9 cellular contexts compared by ENCODE assay signal in genomic region chr1:218380125-218380977, GRCh38. TPM values are rescaled to one million over a fixed set of nuclear protein-coding genes. Genes with fewer than 3 reads are reported as not detected.
A peak's percentile ranks its signal among the peaks of the same experiment; 100 is the strongest.
DNase-seq lines count a peak whose midpoint lies in the region; ATAC-seq and TF ChIP-seq lines count a peak whose summit lies in the region.
"Had no signal": no experiment of that assay in that cellular context is flagged by ENCODE, and none has a peak within 500 bp of the region (broad histone marks: within the 10 kb centered on the region; RNA-seq: fewer than 3 reads in every experiment).

No MANE protein-coding gene starts in this region.

- peaks cover 6% of the 10 kb centered on the region for H3K4me1 Mint-ChIP-seq in neural progenitor cell
- H3K4me1 Mint-ChIP-seq in CD8-positive, alpha-beta memory T cell: peaks cover 11 to 15% (median 13%) of the 10 kb centered on the region in 3 donors

- TF ChIP-seq CTCF in epithelial cell of esophagus (IDR thresholded peaks at IDR 0.05; ENCODE audit: insufficient read depth, low read depth, low read length, missing control alignments) (no peak), neural progenitor cell (IDR thresholded peaks at IDR 0.05) (no peak)

- DNase-seq in DMS53 treated with DMSO at 0.1 percent for 48 hours (lab: John Stamatoyannopoulos, UW; ENCODE audit: unreplicated experiment): peak; percentile 58
- DNase-seq in NCI-H226: peak; percentile 90
- DNase-seq in epithelial cell of esophagus (ENCODE audit: low read depth): peak; percentile 86
- DNase-seq in neural progenitor cell (ENCODE audit: low spot score): no peak
- no peak for DNase-seq in CD8-positive, alpha-beta memory T cell
- DNase-seq in COLO829 (ENCODE audit: low spot score): no peak
- DNase-seq: MV-4-11 had no signal

- no peak overlapping the region for H3K9ac ChIP-seq in neural progenitor cell

- no peak overlapping the region for H3K4me3 Mint-ChIP-seq in neural progenitor cell
- H3K4me3 Mint-ChIP-seq in CD8-positive, alpha-beta memory T cell: no peak overlapping the region

- POLR2A ChIA-PET in CD8-positive, alpha-beta memory T cell (lab: Charles Lee): no interaction called here

- H3F3A ChIP-seq in neural progenitor cell (ENCODE audit: low read depth): no peaks in the 10 kb centered on the region

- H3K79me2 ChIP-seq in neural progenitor cell (ENCODE audit: low read depth): no peaks in the 10 kb centered on the region

- H3K9me3 ChIP-seq in neural progenitor cell (ENCODE audit: low read depth): no peaks in the 10 kb centered on the region
- no peaks in the 10 kb centered on the region for H3K9me3 ChIP-seq in CD8-positive, alpha-beta memory T cell (ENCODE audit: low read length)

- H3K4me3 ChIP-seq in epithelial cell of esophagus (ENCODE audit: low read length): no peak overlapping the region
- no peak overlapping the region for H3K4me3 ChIP-seq in neural progenitor cell
- H3K4me3 ChIP-seq in CD8-positive, alpha-beta memory T cell (ENCODE audit: low read length): no peak overlapping the region

- no peaks in the 10 kb centered on the region for H3K9me3 Mint-ChIP-seq in neural progenitor cell
- H3K9me3 Mint-ChIP-seq in CD8-positive, alpha-beta memory T cell: peaks cover 0 to 1% (median 0%) of the 10 kb centered on the region in 5 donors

- ATAC-seq in HG03280 (IDR thresholded peaks at IDR 0.05; ENCODE audit: unreplicated experiment): no peak
- ATAC-seq in HG02852 (IDR thresholded peaks at IDR 0.05; ENCODE audit: unreplicated experiment): no peak

- H2AFZ ChIP-seq in neural progenitor cell (replicated peaks): peak overlapping the region; percentile 53

- H3K36me3 Mint-ChIP-seq in neural progenitor cell: no peaks in the 10 kb centered on the region
- no peaks in the 10 kb centered on the region for H3K36me3 Mint-ChIP-seq in CD8-positive, alpha-beta memory T cell

- no peaks in the 10 kb centered on the region for H3K36me3 ChIP-seq in neural progenitor cell
- H3K36me3 ChIP-seq in CD8-positive, alpha-beta memory T cell (ENCODE audit: insufficient read depth, low read length): no peaks in the 10 kb centered on the region

- H3K4me2 ChIP-seq in neural progenitor cell: no peak overlapping the region

- H3K27me3 Mint-ChIP-seq in neural progenitor cell (ENCODE audit: insufficient read depth, low read depth): peaks cover 2% of the 10 kb centered on the region
- peaks cover 4 to 42% of the 10 kb centered on the region in 2 donors for H3K27me3 Mint-ChIP-seq in CD8-positive, alpha-beta memory T cell

- no peaks in the 10 kb centered on the region for H3K27me3 ChIP-seq in neural progenitor cell
- no peaks in the 10 kb centered on the region for H3K27me3 ChIP-seq in CD8-positive, alpha-beta memory T cell (ENCODE audit: insufficient read depth, low read length, poor library complexity, severe bottlenecking)

- CTCF ChIA-PET in CD8-positive, alpha-beta memory T cell (lab: Charles Lee): no interaction called here

- H3K27ac Mint-ChIP-seq in neural progenitor cell: peak overlapping the region; percentile 16
- H3K27ac Mint-ChIP-seq in CD8-positive, alpha-beta memory T cell: no peak overlapping the region

- no peak overlapping the region for H3K27ac ChIP-seq in neural progenitor cell
- H3K27ac ChIP-seq in CD8-positive, alpha-beta memory T cell (ENCODE audit: low read depth, low read length): no peak overlapping the region

- no peaks in the 10 kb centered on the region for H4K20me1 ChIP-seq in neural progenitor cell (ENCODE audit: low read depth)

- H3K4me1 ChIP-seq in neural progenitor cell: no peaks in the 10 kb centered on the region
- H3K4me1 ChIP-seq in CD8-positive, alpha-beta memory T cell (ENCODE audit: insufficient read depth, low read length): peaks cover 5% of the 10 kb centered on the region

RNA-seq across cellular contexts. Expression of gene TGFB2, which starts 35.2 kb away (rescaled TPM):
- total RNA-seq in neural progenitor cell (ENCODE audit: low replicate concordance): 0.37 and 1.9 TPM in 2 replicates
- not detected for total RNA-seq in CD8-positive, alpha-beta memory T cell
- polyA plus RNA-seq in CD8-positive, alpha-beta memory T cell: not detected

Comparison
In these comparisons a context has a peak if more than half of its experiments do, and no peak if none do; other contexts are left out.
1. DNase-seq: peak in DMS53 treated with DMSO at 0.1 percent for 48 hours (single experiment), NCI-H226 (single experiment) and epithelial cell of esophagus (single experiment); none in neural progenitor cell (single experiment), CD8-positive, alpha-beta memory T cell (0 of 5) and COLO829 (single experiment).